9 cellular contexts compared by ENCODE assay signal in genomic region chr6:7138111-7138510, GRCh38. TPM values are rescaled to one million over a fixed set of nuclear protein-coding genes. Genes with fewer than 3 reads are reported as not detected.
A peak's percentile ranks its signal among the peaks of the same experiment; 100 is the strongest.
DNase-seq lines count a peak whose midpoint lies in the region; ATAC-seq and TF ChIP-seq lines count a peak whose summit lies in the region.
"Had no signal": no experiment of that assay in that cellular context is flagged by ENCODE, and none has a peak within 500 bp of the region (broad histone marks: within the 10 kb centered on the region; RNA-seq: fewer than 3 reads in every experiment).

No MANE protein-coding gene starts in this region.

- TF ChIP-seq CTCF in colonic mucosa (IDR thresholded peaks at IDR 0.05) (no peak), osteoblast (IDR thresholded peaks at IDR 0.05; ENCODE audit: extremely low read depth, low read depth, low read length) (no peak), RWPE1 (conservative IDR thresholded peaks at IDR 0.05; ENCODE audit: low read depth) (no peak)

- POLR2A ChIA-PET in CD8-positive, alpha-beta memory T cell (lab: Charles Lee) = interaction anchor here (1.7 to 1.9 kb wide), 2 partner anchors 8 to 30 kb away, joined by 4 to 27 read pairs; partner anchors contain the start of gene RREB1
- POLR2A ChIA-PET in RWPE1 (lab: Yijun Ruan, JAX; ENCODE audit: low non-redundant PET) = no interaction called here

- peak overlapping the region; percentile 73 for H3K4me2 ChIP-seq in osteoblast (ENCODE audit: insufficient read depth, low read length)
- H3K4me2 ChIP-seq: SK-N-SH had no signal

- no peaks in the 10 kb centered on the region for H3K27me3 ChIP-seq in CD8-positive, alpha-beta memory T cell (ENCODE audit: insufficient read depth, low read length, poor library complexity, severe bottlenecking)
- no peaks in the 10 kb centered on the region for H3K27me3 ChIP-seq in colonic mucosa
- no peaks in the 10 kb centered on the region for H3K27me3 ChIP-seq in osteoblast (ENCODE audit: insufficient read depth, low read length)

- peak overlapping the region; percentile 36 for H3K4me3 ChIP-seq in CD8-positive, alpha-beta memory T cell (ENCODE audit: low read length)
- H3K4me3 ChIP-seq in colonic mucosa (no peak overlapping the region), osteoblast (ENCODE audit: insufficient read depth, low read length) (peak overlapping the region; percentile 48)

- peaks cover 75% of the 10 kb centered on the region for H3K4me1 ChIP-seq in CD8-positive, alpha-beta memory T cell (ENCODE audit: insufficient read depth, low read length)
- H3K4me1 ChIP-seq in colonic mucosa (peaks cover 18% of the 10 kb centered on the region), osteoblast (ENCODE audit: insufficient read depth, low read length) (peaks cover 21% of the 10 kb centered on the region)

- peak overlapping the region; percentile 67 to 97 (median 96) for H3K27ac Mint-ChIP-seq in CD8-positive, alpha-beta memory T cell

- peaks cover 0 to 2% (median 0%) of the 10 kb centered on the region in 3 donors for H3K36me3 Mint-ChIP-seq in CD8-positive, alpha-beta memory T cell

- no peak overlapping the region for H2AFZ ChIP-seq in osteoblast (ENCODE audit: low read length)

- peaks cover 57 to 87% (median 78%) of the 10 kb centered on the region in 3 donors for H3K4me1 Mint-ChIP-seq in CD8-positive, alpha-beta memory T cell

- no peaks in the 10 kb centered on the region for H3K9me3 Mint-ChIP-seq in CD8-positive, alpha-beta memory T cell

- H3K27me3 Mint-ChIP-seq in CD8-positive, alpha-beta memory T cell = no peaks in the 10 kb centered on the region

- H3K9ac ChIP-seq in colonic mucosa (ENCODE audit: low read depth in 2 of 2, low read length in 2 of 2) = peak overlapping the region in 1 of 2 donors; percentile 52
- H3K9ac ChIP-seq: SK-N-SH had no signal

- CTCF ChIA-PET in CD8-positive, alpha-beta memory T cell (lab: Charles Lee) = no interaction called here
- CTCF ChIA-PET in RWPE1 (lab: Yijun Ruan, JAX) = interaction anchor here (0.5 to 0.7 kb wide), 2 partner anchors 523 to 857 kb away, joined by 3 read pairs; no protein-coding TSS in a partner anchor

- H4K20me1 ChIP-seq in osteoblast (ENCODE audit: insufficient read depth, low read length) = peaks cover 32% of the 10 kb centered on the region

- no peaks in the 10 kb centered on the region for H3K9me3 ChIP-seq in CD8-positive, alpha-beta memory T cell (ENCODE audit: low read length)
- no peaks in the 10 kb centered on the region for H3K9me3 ChIP-seq in colonic mucosa
- no peaks in the 10 kb centered on the region for H3K9me3 ChIP-seq in osteoblast (ENCODE audit: low read depth, low read length)
- H3K9me3 ChIP-seq: SK-N-SH had no signal

- peak overlapping the region; percentile 33 for H3K27ac ChIP-seq in CD8-positive, alpha-beta memory T cell (ENCODE audit: low read depth, low read length)
- H3K27ac ChIP-seq in colonic mucosa (peak overlapping the region; percentile 76), osteoblast (ENCODE audit: low read depth, low read length) (peak overlapping the region; percentile 77), RWPE1 (no peak overlapping the region)

- ATAC-seq in HG03439 (IDR thresholded peaks at IDR 0.05; ENCODE audit: unreplicated experiment) (no peak), GM19324 (IDR thresholded peaks at IDR 0.05; ENCODE audit: low FRiP score, unreplicated experiment) (no peak)

- H3K79me2 ChIP-seq in osteoblast (ENCODE audit: insufficient read depth, low read length) = peaks cover 91% of the 10 kb centered on the region

- H3K4me3 Mint-ChIP-seq in CD8-positive, alpha-beta memory T cell = peak overlapping the region in 4 of 7 donors; percentile 20 to 77 (median 50)

- no peak for DNase-seq in CD8-positive, alpha-beta memory T cell
- DNase-seq in MV-4-11 (lab: John Stamatoyannopoulos, UW) (peak; percentile 53), colonic mucosa (no peak), osteoblast (ENCODE audit: insufficient read length, low spot score, missing footprints) (no peak), RWPE1 (ENCODE audit: low spot score) (no peak), NCI-H524 treated with DMSO at 0.1 percent for 48 hours (lab: John Stamatoyannopoulos, UW) (no peak)
- DNase-seq: SK-N-SH had no signal

- intact Hi-C loops in colonic mucosa (cut with DNase I) = no loop called here

- no peaks in the 10 kb centered on the region for H3K36me3 ChIP-seq in CD8-positive, alpha-beta memory T cell (ENCODE audit: insufficient read depth, low read length)
- H3K36me3 ChIP-seq in colonic mucosa (no peaks in the 10 kb centered on the region), osteoblast (ENCODE audit: insufficient read depth, low read length) (no peaks in the 10 kb centered on the region)

RNA-seq across cellular contexts. Expression of gene RREB1, which starts 30.4 kb away (rescaled TPM):
- total RNA-seq in CD8-positive, alpha-beta memory T cell = 10 to 100 TPM; 17.7 to 18.7 TPM
- 8.5 TPM for polyA plus RNA-seq in CD8-positive, alpha-beta memory T cell
- total RNA-seq in colonic mucosa = 10 to 100 TPM; 79.0 to 81.3 TPM
- total RNA-seq in osteoblast = 25.9 and 29.3 TPM in 2 replicates
